Comparison of ENCODE assay signal across 17 cellular contexts in genomic region chr10:26534384-26534783, GRCh38.
DNase-seq lines count a peak whose midpoint lies in the region; ATAC-seq and TF ChIP-seq lines count a peak whose summit lies in the region.
"Had no signal": no experiment of that assay in that cellular context is flagged by ENCODE, and none has a peak within 500 bp of the region (broad histone marks: within the 10 kb centered on the region; RNA-seq: fewer than 3 reads in every experiment).

No MANE protein-coding gene starts in this region.

- TF ChIP-seq POLR2A in HCT116 (IDR thresholded peaks at IDR 0.05; ENCODE audit: borderline replicate concordance, extremely low read depth, insufficient read depth, insufficient read length) = no peak

- H3K9me3 Mint-ChIP-seq in naive thymus-derived CD8-positive, alpha-beta T cell = no peaks in the 10 kb centered on the region

- no peaks in the 10 kb centered on the region for H3K9me2 ChIP-seq in HCT116 (ENCODE audit: insufficient read depth)

- no peaks in the 10 kb centered on the region for H3K79me2 ChIP-seq in HCT116 (ENCODE audit: insufficient read depth, low read length)

- RAD21 ChIA-PET in HCT116 (lab: Charles Lee; ENCODE audit: low non-redundant PET in 1 of 2, low total read pairs in 2 of 2, uncharacterized antibody in 2 of 2, unreplicated experiment in 2 of 2) = interaction anchor here in 1 of 2 experiments (0.7 kb wide), 1 partner anchor 68 kb away, joined by 3 read pairs; no protein-coding TSS in a partner anchor

- CTCF ChIA-PET in HCT116 (lab: Charles Lee) = interaction anchor here (0.6 to 1.7 kb wide), 9 partner anchors 9 to 659 kb away, joined by 3 to 13 read pairs (median 5); no protein-coding TSS in a partner anchor

- no peak overlapping the region for H3K9ac ChIP-seq in HCT116 (ENCODE audit: low read length)

- peak; percentile 8 to 72 (median 71); a peak in 4 of 6 replicates for TF ChIP-seq CTCF in HCT116 (IDR thresholded peaks at IDR 0.05 in 2 of 3, conservative IDR thresholded peaks at IDR 0.05 in 1 of 3; ENCODE audit: borderline replicate concordance in 1 of 3, insufficient read depth in 1 of 3, low read depth in 2 of 3, low read length in 2 of 3)

- BruUV-seq in HCT116 (replicated peaks; lab: Mats Ljungman, UMichigan) = no TSS peak

- POLR2A ChIA-PET in HCT116 (lab: Charles Lee) = no interaction called here
- POLR2A ChIA-PET in naive thymus-derived CD8-positive, alpha-beta T cell (lab: Charles Lee) = interaction anchor here (0.5 to 0.6 kb wide), 2 partner anchors 58 to 552 kb away, joined by 5 to 7 read pairs; no protein-coding TSS in a partner anchor

- H3K4me3 Mint-ChIP-seq in naive thymus-derived CD8-positive, alpha-beta T cell = no peak overlapping the region

- peak; percentile 93 for ATAC-seq in HCT116
- ATAC-seq in naive thymus-derived CD8-positive, alpha-beta T cell = no peak
- ATAC-seq in HG02798 (IDR thresholded peaks at IDR 0.05; ENCODE audit: poor library complexity, unreplicated experiment) = no peak
- ATAC-seq: stimulated activated naive CD8-positive, alpha-beta T cell treated with anti-CD3 and anti-CD28 coated beads, Interleukin-15, Interleukin-2, amounts not matched to agents 100 U/mL and 50 U/mL, for 24 hours had no signal

- intact Hi-C loops in HCT116 (cut with micrococcal nuclease) = no loop called here

- H3K27me3 ChIP-seq in HCT116 (ENCODE audit: insufficient read depth, low read length) = no peaks in the 10 kb centered on the region
- H3K27me3 ChIP-seq: neutrophil, sigmoid colon, SJSA1, uterus had no signal

- H3K4me1 Mint-ChIP-seq in naive thymus-derived CD8-positive, alpha-beta T cell = peaks cover 4 to 16% (median 7%) of the 10 kb centered on the region in 4 donors

- no peaks in the 10 kb centered on the region for H3K9me3 ChIP-seq in HCT116 (ENCODE audit: control insufficient read depth in 1 of 2, insufficient read depth in 1 of 2, low read depth in 1 of 2, low read length in 2 of 2)
- H3K9me3 ChIP-seq: neutrophil, sigmoid colon, SJSA1, uterus had no signal

- no peaks in the 10 kb centered on the region for H3K36me3 ChIP-seq in HCT116 (ENCODE audit: control insufficient read depth in 1 of 2, insufficient read depth in 2 of 2, low read length in 2 of 2)
- H3K36me3 ChIP-seq: sigmoid colon, SJSA1, uterus had no signal

- peak; percentile 7 for DNase-seq in activated CD4-positive, alpha-beta T cell treated with anti-CD3 and anti-CD28 coated beads, Interleukin-2, amount 50 U/mL, for 1 hour
- DNase-seq in activated CD4-positive, alpha-beta T cell treated with anti-CD3 and anti-CD28 coated beads, Interleukin-2, amount 50 U/mL, for 4 hours = no peak
- DNase-seq in HCT116 (ENCODE audit: low read depth, low spot score) = peak; percentile 37
- DNase-seq in T-helper 9 cell = peak; percentile 2
- peak in 2 of 10 donors; percentile 5 to 9 for DNase-seq in naive thymus-derived CD8-positive, alpha-beta T cell
- no peak for DNase-seq in islet precursor cell
- no peak for DNase-seq in CD1c-positive myeloid dendritic cell (ENCODE audit: extremely low spot score)
- DNase-seq: activated gamma-delta T cell treated with Interleukin-2 at 50 U/mL for 16 hours; cortex of kidney; DMS53; NCI-H2081 treated with DMSO at 0.1 percent for 48 hours; sigmoid colon; stimulated activated naive CD8-positive, alpha-beta T cell treated with anti-CD3 and anti-CD28 coated beads, Interleukin-15, Interleukin-2, amounts not matched to agents 100 U/mL and 50 U/mL, for 24 hours; uterus had no signal

- H3K4me1 ChIP-seq in HCT116 (ENCODE audit: control insufficient read depth in 1 of 2, insufficient read depth in 2 of 2, low read length in 2 of 2) = peaks cover 0 to 3% of the 10 kb centered on the region in 2 experiments; a peak in 1 of 4 replicates
- H3K4me1 ChIP-seq: sigmoid colon, SJSA1, uterus had no signal

- H2AFZ ChIP-seq in HCT116 (ENCODE audit: low read depth, low read length, poor library complexity, severe bottlenecking) = peak overlapping the region; percentile 86

- H3K4me3 ChIP-seq in HCT116 (replicated peaks in 1 of 2; ENCODE audit: low read depth in 1 of 2, low read length in 2 of 2) = no peak overlapping the region
- H3K4me3 ChIP-seq: sigmoid colon, SJSA1, uterus had no signal

- H3K27me3 Mint-ChIP-seq in naive thymus-derived CD8-positive, alpha-beta T cell = no peaks in the 10 kb centered on the region

- H3K36me3 Mint-ChIP-seq in naive thymus-derived CD8-positive, alpha-beta T cell = peaks cover 9 to 82% (median 27%) of the 10 kb centered on the region in 3 donors

- peak; percentile 25; the same call in 1 of the 2 replicates for TF ChIP-seq RAD21 in HCT116 (IDR thresholded peaks at IDR 0.05; ENCODE audit: low read depth)

- peak overlapping the region; percentile 36; the same call in 1 of the 2 replicates for H3K4me2 ChIP-seq in HCT116 (ENCODE audit: low read length)

- H3K27ac Mint-ChIP-seq in naive thymus-derived CD8-positive, alpha-beta T cell = peak overlapping the region in 7 of 10 donors; percentile 40 to 82 (median 69)

- H4K20me1 ChIP-seq in HCT116 (ENCODE audit: insufficient read depth) = no peaks in the 10 kb centered on the region

- H3K27ac ChIP-seq in HCT116 (ENCODE audit: low read depth, low read length) = no peak overlapping the region
- H3K27ac ChIP-seq: neutrophil, sigmoid colon, SJSA1, uterus had no signal

TF ChIP-seq in HCT116, 20 proteins besides CTCF, POLR2A, EP300 and RAD21:
- no peak for TF ChIP-seq EZH2phosphoT487 (IDR thresholded peaks at IDR 0.05; ENCODE audit: borderline replicate concordance)
- no peak for TF ChIP-seq JUND (IDR thresholded peaks at IDR 0.05)
- TF ChIP-seq TCF7L2 (IDR thresholded peaks at IDR 0.05; ENCODE audit: borderline replicate concordance, extremely low read depth, insufficient read depth, insufficient read length) = no peak
- no peak for TF ChIP-seq POLR2AphosphoS5 (IDR thresholded peaks at IDR 0.05; ENCODE audit: low read depth, low read length)
- no peak for TF ChIP-seq ZFX (IDR thresholded peaks at IDR 0.05)
- no peak for TF ChIP-seq REST (IDR thresholded peaks at IDR 0.05; ENCODE audit: low read depth)
- TF ChIP-seq SIN3A (IDR thresholded peaks at IDR 0.05; ENCODE audit: low read depth) = no peak
- no peak for TF ChIP-seq ZNF274 (IDR thresholded peaks at IDR 0.05; ENCODE audit: low read depth, low read length)
- TF ChIP-seq EZH2 (IDR thresholded peaks at IDR 0.05) = no peak
- TF ChIP-seq ZBTB33 (IDR thresholded peaks at IDR 0.05; ENCODE audit: extremely low read depth, insufficient replicate concordance, low read length) = no peak
- TF ChIP-seq FOSL1 (IDR thresholded peaks at IDR 0.05; ENCODE audit: low read depth) = no peak
- no peak for TF ChIP-seq CEBPB (IDR thresholded peaks at IDR 0.05; ENCODE audit: low read depth)
- TF ChIP-seq SRF (IDR thresholded peaks at IDR 0.05; ENCODE audit: low read depth) = no peak

Comparison
In these comparisons a context has a peak if more than half of its experiments do, and no peak if none do; other contexts are left out.
1. DNase-seq: peak in activated CD4-positive, alpha-beta T cell treated with anti-CD3 and anti-CD28 coated beads, Interleukin-2, amount 50 U/mL, for 1 hour (single experiment), HCT116 (single experiment) and T-helper 9 cell (single experiment); none in activated CD4-positive, alpha-beta T cell treated with anti-CD3 and anti-CD28 coated beads, Interleukin-2, amount 50 U/mL, for 4 hours (0 of 2), islet precursor cell (single experiment) and CD1c-positive myeloid dendritic cell (single experiment).